ENCODE assay signal across 6 cellular contexts in the genomic region with DNA sequence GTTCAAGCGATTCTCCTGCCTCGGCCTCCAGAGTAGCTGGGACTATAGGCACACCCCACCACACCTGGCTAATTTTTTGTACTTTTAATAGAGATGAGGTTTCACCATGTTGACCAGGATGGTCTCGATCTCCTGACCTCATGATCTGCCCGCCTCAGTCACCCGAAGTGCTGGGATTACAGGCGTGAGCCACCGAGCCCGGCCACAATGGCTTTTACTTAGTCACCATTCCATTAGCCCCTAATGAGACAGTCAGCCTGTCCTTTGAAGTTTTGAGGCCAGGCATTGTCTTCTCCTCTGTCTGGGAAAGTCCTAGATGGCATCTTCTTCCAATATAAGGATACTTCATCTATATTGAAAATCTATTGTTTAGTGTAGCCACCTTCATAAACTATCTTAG.
"Had no signal": no experiment of that assay in that cellular context is flagged by ENCODE, and none has a peak within 500 bp of the region (broad histone marks: within the 10 kb centered on the region; RNA-seq: fewer than 3 reads in every experiment).

No MANE protein-coding gene starts in this region.

- DNase-seq: GM23248, GOT3, H7, H9, HCEC 1CT, HFFc6 had no signal
